8 cellular contexts compared by ENCODE assay signal in the genomic region with DNA sequence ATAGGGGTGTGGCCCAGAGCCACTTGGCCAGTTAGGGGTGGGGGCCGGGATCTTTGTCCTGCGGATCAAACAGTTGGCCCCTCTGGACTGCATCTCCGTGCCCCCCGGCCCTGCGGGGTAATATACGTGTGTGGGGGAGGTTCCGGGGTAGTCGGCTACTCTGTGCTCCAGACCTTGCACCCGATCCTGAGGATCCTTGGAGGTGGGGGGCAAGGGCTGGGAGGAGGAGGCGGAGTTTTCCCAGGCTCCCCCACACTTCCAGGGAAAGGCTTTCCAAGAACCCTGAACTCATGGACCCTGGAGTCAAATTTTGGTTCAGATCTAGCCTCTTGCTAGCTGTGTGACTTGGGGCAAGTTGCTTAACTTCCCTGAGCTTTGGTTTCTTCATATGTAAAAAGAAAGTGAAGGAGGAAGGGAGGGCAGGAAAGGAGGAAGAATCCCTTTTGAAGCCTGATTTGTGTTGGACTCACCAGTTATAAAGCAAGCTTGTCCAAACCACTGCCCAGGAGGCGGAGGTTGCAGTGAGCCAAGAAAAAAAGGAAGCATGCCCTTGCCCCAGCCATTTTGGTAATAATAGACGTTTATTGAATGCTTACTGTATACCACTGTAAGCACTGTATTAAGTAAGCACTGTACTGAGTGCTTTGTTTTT. TPM values are rescaled to one million over a fixed set of nuclear protein-coding genes. Genes with fewer than 3 reads are reported as not detected.
DNase-seq lines count a peak whose midpoint lies in the region; ATAC-seq and TF ChIP-seq lines count a peak whose summit lies in the region.

No MANE protein-coding gene starts in this region.

- TF ChIP-seq CTCF in MM.1S (IDR thresholded peaks at IDR 0.05; ENCODE audit: low read length) (no peak), body of pancreas (IDR thresholded peaks at IDR 0.05) (no peak), thoracic aorta (IDR thresholded peaks at IDR 0.05) (no peak)

- no peak for TF ChIP-seq POLR2A in body of pancreas (IDR thresholded peaks at IDR 0.05)

- H2AFZ ChIP-seq in MM.1S (ENCODE audit: low read length), result peak overlapping the region; percentile 97

- no peaks in the 10 kb centered on the region for H3F3A ChIP-seq in MM.1S (ENCODE audit: insufficient read depth, low read length)

- H3K4me2 ChIP-seq in MM.1S (ENCODE audit: low read depth, low read length), result peak overlapping the region; percentile 97

- peaks cover 19% of the 10 kb centered on the region for H3K79me2 ChIP-seq in MM.1S (ENCODE audit: low read length)

- H3K27me3 ChIP-seq in MM.1S (replicated peaks; ENCODE audit: insufficient read depth, low read length) (no peaks in the 10 kb centered on the region), body of pancreas (no peaks in the 10 kb centered on the region), thoracic aorta (replicated peaks; ENCODE audit: insufficient read depth) (no peaks in the 10 kb centered on the region)

- H3K4me3 ChIP-seq in MM.1S (ENCODE audit: low read length) (peak overlapping the region; percentile 99), body of pancreas (peak overlapping the region; percentile 74 to 93), thoracic aorta (peak overlapping the region; percentile 86)

- no peak for ATAC-seq in body of pancreas
- peak; percentile 11 for ATAC-seq in left colon
- no peak for ATAC-seq in thoracic aorta (ENCODE audit: insufficient number of reproducible peaks, low FRiP score, low read depth)
- no peak for ATAC-seq in activated CD4-positive, CD25-positive, alpha-beta regulatory T cell treated with anti-CD3 and anti-CD28 coated beads, Interleukin-2, amount 50 U/mL, for 24 hours
- ATAC-seq in HG03378 (IDR thresholded peaks at IDR 0.05; ENCODE audit: unreplicated experiment), result no peak

- H4K20me1 ChIP-seq in MM.1S (ENCODE audit: insufficient read depth, low read length), result no peaks in the 10 kb centered on the region

- DNase-seq in Daoy (ENCODE audit: low read depth) (peak; percentile 29), MM.1S (no peak), body of pancreas (no peak), left colon (peak in 1 of 2 donors; percentile 49), thoracic aorta (ENCODE audit: low spot score) (no peak), NCI-H1105 (lab: John Stamatoyannopoulos, UW) (no peak)

- intact Hi-C loops in body of pancreas (cut with DNase I) (no loop called here), left colon (cut with DNase I, micrococcal nuclease) (no loop called here)

- H3K4me1 ChIP-seq in MM.1S (ENCODE audit: low read length) (no peaks in the 10 kb centered on the region), body of pancreas (peaks cover 13% of the 10 kb centered on the region), thoracic aorta (ENCODE audit: control insufficient read depth in 1 of 2, low read depth in 2 of 2) (peaks cover 8 to 14% of the 10 kb centered on the region in 2 donors)

- H3K27ac ChIP-seq in MM.1S (ENCODE audit: low read length), result no peak overlapping the region
- H3K27ac ChIP-seq in body of pancreas, result peak overlapping the region in 3 of 4 donors; percentile 68 to 86 (median 84)
- H3K27ac ChIP-seq in thoracic aorta, result peak overlapping the region; percentile 54 to 77

- H3K9me2 ChIP-seq in MM.1S (replicated peaks; ENCODE audit: insufficient read depth, low read length), result no peaks in the 10 kb centered on the region

- H3K9ac ChIP-seq in MM.1S (ENCODE audit: low read length), result peak overlapping the region; percentile 82

- WGBS in body of pancreas, 2 donors, result 8 to 40% methylated on average over 3 to 12 of the region's 12 CpGs

- H3K9me3 ChIP-seq in MM.1S (replicated peaks; ENCODE audit: insufficient read depth, low read length) (no peaks in the 10 kb centered on the region), body of pancreas (no peaks in the 10 kb centered on the region), thoracic aorta (no peaks in the 10 kb centered on the region)

- H3K36me3 ChIP-seq in MM.1S (replicated peaks; ENCODE audit: insufficient read depth, low read length), result no peaks in the 10 kb centered on the region
- peaks cover 0 to 2% of the 10 kb centered on the region in 2 donors for H3K36me3 ChIP-seq in body of pancreas (replicated peaks in 1 of 2; ENCODE audit: insufficient read depth in 1 of 2, low read depth in 2 of 2)
- H3K36me3 ChIP-seq in thoracic aorta, result peaks cover 7% of the 10 kb centered on the region

RNA-seq across cellular contexts. Expression of a gene that starts 0.7 kb away (rescaled TPM):
- 60.1 and 65.6 TPM in 2 replicates for total RNA-seq in Daoy (2014; rRNA removed; shearing (Covaris generic))
- total RNA-seq in body of pancreas (10 to 100 TPM; 23.7 to 25.9 TPM), left colon (10 to 100 TPM; 16.2 to 22.9 TPM), thoracic aorta (10 to 100 TPM; 33.7 to 53.1 TPM)

RNA-seq across cellular contexts. Expression of a gene that starts 39.7 kb away (rescaled TPM):
- total RNA-seq in Daoy (2014; rRNA removed; shearing (Covaris generic)), result 79.4 and 86.0 TPM in 2 replicates
- total RNA-seq in body of pancreas, result 10 to 100 TPM; 20.1 to 20.8 TPM
- 10 to 100 TPM; 93.9 to 99.6 TPM for total RNA-seq in left colon
- 10 to 100 TPM; 48.7 to 50.1 TPM for total RNA-seq in thoracic aorta

RNA-seq across cellular contexts. Expression of a gene that starts 43.1 kb away (rescaled TPM):
- total RNA-seq in Daoy (2014; rRNA removed; shearing (Covaris generic)), result 13.4 and 16.4 TPM in 2 replicates
- not detected for total RNA-seq in body of pancreas
- under 1 TPM; 0.15 to 0.25 TPM for total RNA-seq in left colon
- under 1 TPM; 0.49 to 0.54 TPM for total RNA-seq in thoracic aorta
